18 cellular contexts compared by ENCODE assay signal in the genomic region with DNA sequence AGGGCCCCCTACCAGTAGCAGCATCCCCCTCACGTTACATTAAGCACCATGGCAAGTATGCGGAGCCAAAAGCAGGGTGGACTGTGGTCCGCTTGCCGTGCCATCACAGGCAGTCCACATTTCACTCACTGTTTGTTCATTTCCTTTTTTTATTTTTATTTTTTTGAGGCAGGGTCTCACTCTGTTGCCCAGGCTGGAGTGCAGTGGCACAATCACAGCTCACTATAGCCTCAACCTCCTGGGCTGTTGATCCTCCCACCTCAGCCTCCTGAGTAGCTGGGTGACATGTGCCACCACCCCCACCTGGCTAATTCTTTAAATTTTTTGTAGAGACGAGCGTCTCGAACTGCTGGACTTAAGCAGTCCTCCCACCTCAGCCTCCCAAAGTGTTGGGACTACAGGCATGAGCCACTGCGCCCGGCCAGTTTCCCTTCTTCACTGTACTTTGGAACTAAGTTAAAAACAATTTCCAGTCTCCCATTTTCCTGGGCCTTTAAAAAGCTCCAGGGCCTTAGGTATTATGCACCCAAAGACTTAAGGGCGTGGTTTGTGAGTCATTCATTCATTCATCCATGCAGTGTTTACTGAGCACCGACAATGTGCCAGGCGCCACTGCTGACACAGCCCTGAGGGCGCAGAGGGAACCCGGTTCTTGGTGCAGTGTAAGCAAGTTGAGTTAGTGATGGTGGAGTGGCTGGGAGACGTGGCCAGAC. TPM values are rescaled to one million over a fixed set of nuclear protein-coding genes. Genes with fewer than 3 reads are reported as not detected.
DNase-seq lines count a peak whose midpoint lies in the region; ATAC-seq, FAIRE-seq and TF ChIP-seq lines count a peak whose summit lies in the region.
"Had no signal": no experiment of that assay in that cellular context is flagged by ENCODE, and none has a peak within 500 bp of the region (broad histone marks: within the 10 kb centered on the region; RNA-seq: fewer than 3 reads in every experiment).

No MANE protein-coding gene starts in this region.

- H3K27me3 ChIP-seq in SJSA1 (replicated peaks), result no peaks in the 10 kb centered on the region

- H3K9me3 ChIP-seq in A549 (no peaks in the 10 kb centered on the region), SJSA1 (replicated peaks) (no peaks in the 10 kb centered on the region)
- H3K9me3 ChIP-seq: spleen had no signal

- H3K27ac ChIP-seq in A549 (peak overlapping the region; percentile 74 to 85), SJSA1 (no peak overlapping the region)
- H3K27ac ChIP-seq: parathyroid adenoma, spleen had no signal

- no peaks in the 10 kb centered on the region for H3K9me3 Mint-ChIP-seq in HFFc6
- H3K9me3 Mint-ChIP-seq: activated T-cell treated with anti-CD3 and anti-CD28 coated beads, Interleukin-2, amount 50 U/mL, for 24 hours; dendritic cell treated with granulocyte-macrophage colony-stimulating factor and Interleukin-4, amounts not matched to agents 40 ng/mL and 50 ng/mL, for 4 days; T-helper 1 cell treated with Interleukin-12 subunit alpha and Interleukin-12 subunit beta and Interleukin-4 antibody, amounts not matched to agents 30 μg/mL and 1 μg/mL, for 36 hours had no signal

- H3K36me3 Mint-ChIP-seq in HFFc6 (ENCODE audit: low read depth), result no peaks in the 10 kb centered on the region

- TF ChIP-seq RAD21 in A549 (conservative IDR thresholded peaks at IDR 0.05 in 1 of 2, IDR thresholded peaks at IDR 0.05 in 1 of 2), result no peak

- FAIRE-seq in A549 (lab: Jason Lieb, UNC), result no peak
- FAIRE-seq: D721Med had no signal

- peaks cover 25% of the 10 kb centered on the region for H3K4me1 Mint-ChIP-seq in HFFc6 (ENCODE audit: low read depth)

- peaks cover 38% of the 10 kb centered on the region for H3K4me1 ChIP-seq in A549
- H3K4me1 ChIP-seq in SJSA1 (replicated peaks), result peaks cover 16% of the 10 kb centered on the region
- H3K4me1 ChIP-seq: parathyroid adenoma, spleen had no signal

- peak; percentile 84 for DNase-seq in A549 (ENCODE audit: low read depth in 1 of 2, low spot score in 1 of 2)
- DNase-seq in HFFc6, result peak; percentile 72
- peak; percentile 49 to 73 for DNase-seq in SJSA1 (ENCODE audit: low read depth in 1 of 2, low spot score in 2 of 2)
- peak; percentile 57 for DNase-seq in fibroblast of mammary gland (ENCODE audit: low read depth)
- DNase-seq in NCI-H1436 (lab: John Stamatoyannopoulos, UW), result no peak
- DNase-seq in NK-92 treated with Interleukin-12 subunit alpha and Interleukin-12 subunit beta, amount 100 ng/mL, for 24 hours (lab: John Stamatoyannopoulos, UW), result no peak
- DNase-seq in DMS153 treated with DMSO at 0.1 percent for 48 hours (lab: John Stamatoyannopoulos, UW; ENCODE audit: unreplicated experiment), result no peak
- DNase-seq: activated CD4-positive, alpha-beta T cell treated with anti-CD3 and anti-CD28 coated beads for 4 hours; activated T-cell treated with anti-CD3 and anti-CD28 coated beads, Interleukin-2, amount 50 U/mL, for 24 hours; NCI-H1417; NCI-H446; spleen had no signal

- H3K27ac Mint-ChIP-seq in HFFc6, result peak overlapping the region; percentile 81
- H3K27ac Mint-ChIP-seq: activated T-cell treated with anti-CD3 and anti-CD28 coated beads, Interleukin-2, amount 50 U/mL, for 24 hours; dendritic cell treated with granulocyte-macrophage colony-stimulating factor and Interleukin-4, amounts not matched to agents 40 ng/mL and 50 ng/mL, for 4 days; T-helper 1 cell treated with Interleukin-12 subunit alpha and Interleukin-12 subunit beta and Interleukin-4 antibody, amounts not matched to agents 30 μg/mL and 1 μg/mL, for 36 hours had no signal

- no peaks in the 10 kb centered on the region for H3K36me3 ChIP-seq in SJSA1
- H3K36me3 ChIP-seq: spleen had no signal

- TF ChIP-seq CTCF in A549 (IDR thresholded peaks at IDR 0.05) (no peak), HFFc6 (IDR thresholded peaks at IDR 0.05) (no peak), fibroblast of mammary gland (conservative IDR thresholded peaks at IDR 0.05; ENCODE audit: control insufficient read depth, insufficient read depth, low read depth, low read length) (no peak)

- peak overlapping the region; percentile 72 for H3K4me2 ChIP-seq in A549

- H3K27me3 Mint-ChIP-seq in HFFc6 (ENCODE audit: insufficient read depth), result no peaks in the 10 kb centered on the region; the same call in 1 of the 2 replicates

- POLR2A ChIA-PET in A549 (lab: Yijun Ruan, JAX), result no interaction called here

- H3K4me3 ChIP-seq in A549, result no peak overlapping the region
- no peak overlapping the region for H3K4me3 ChIP-seq in SJSA1
- H3K4me3 ChIP-seq in fibroblast of mammary gland (ENCODE audit: control insufficient read depth, low read depth, low read length), result no peak overlapping the region
- H3K4me3 ChIP-seq: spleen had no signal

- CTCF ChIA-PET in A549 (lab: Yijun Ruan, JAX), result interaction anchor here (0.6 to 2.0 kb wide), 9 partner anchors 10 to 99 kb away, joined by 3 to 11 read pairs (median 3); no protein-coding TSS in a partner anchor

- H3K4me3 Mint-ChIP-seq in HFFc6, result peak overlapping the region; percentile 59
- H3K4me3 Mint-ChIP-seq: activated T-cell treated with anti-CD3 and anti-CD28 coated beads, Interleukin-2, amount 50 U/mL, for 24 hours; dendritic cell treated with granulocyte-macrophage colony-stimulating factor and Interleukin-4, amounts not matched to agents 40 ng/mL and 50 ng/mL, for 4 days; T-helper 1 cell treated with Interleukin-12 subunit alpha and Interleukin-12 subunit beta and Interleukin-4 antibody, amounts not matched to agents 30 μg/mL and 1 μg/mL, for 36 hours had no signal

- no peak for TF ChIP-seq EP300 in A549 (IDR thresholded peaks at IDR 0.05)

- peak; percentile 77 to 84 for ATAC-seq in A549
- no peak for ATAC-seq in HG03108 (IDR thresholded peaks at IDR 0.05; ENCODE audit: unreplicated experiment)

- 36% methylated on average over 15 of the region's 15 CpGs for WGBS in A549 (ENCODE audit: missing lambda C conversion rate)

- TF ChIP-seq POLR2A in A549 (IDR thresholded peaks at IDR 0.05; ENCODE audit: low read length), result no peak

TF ChIP-seq in A549, 52 proteins besides CTCF, POLR2A, EP300 and RAD21 (continues in another document):
- TF ChIP-seq RNF2 (IDR thresholded peaks at IDR 0.05; ENCODE audit: borderline replicate concordance, low read depth) (no peak), BHLHE40 (IDR thresholded peaks at IDR 0.05; ENCODE audit: low read depth, low read length) (no peak), HOXB5 (CRISPR knock-in tag; IDR thresholded peaks at IDR 0.05) (no peak), FOXS1 (CRISPR knock-in tag; IDR thresholded peaks at IDR 0.05) (no peak), FOSL2 (IDR thresholded peaks at IDR 0.05) (peak; percentile 39; the same call in 1 of the 2 replicates), FOSL2 (CRISPR knock-in tag; IDR thresholded peaks at IDR 0.05) (peak; percentile 79), JUN (IDR thresholded peaks at IDR 0.05) (no peak), PHF8 (IDR thresholded peaks at IDR 0.05; ENCODE audit: borderline replicate concordance, low read depth) (no peak), MAFK (IDR thresholded peaks at IDR 0.05; ENCODE audit: partially characterized antibody) (peak; percentile 80), HDAC2 (IDR thresholded peaks at IDR 0.05) (no peak), TFCP2L1 (CRISPR knock-in tag; IDR thresholded peaks at IDR 0.05) (no peak)

RNA-seq across cellular contexts. Expression of gene PRRX2, which starts 19.9 kb away (rescaled TPM):
- polyA plus RNA-seq in A549 (2011; rRNA removed), result 0.90 and 0.95 TPM in 2 replicates
- polyA plus RNA-seq in A549 (2012; cell fraction: cytosol; rRNA removed), result 4.3 and 6.6 TPM in 2 replicates
- polyA plus RNA-seq in A549 (2012; cell fraction: nucleus; rRNA removed), result 3.9 and 5.1 TPM in 2 replicates
- polyA plus RNA-seq in A549 (2017; fragmentation: RNase III; extraction: RNeasy Plus Mini Kit Qiagen cat#74134 plus additional on column Dnase treatment), result 2.2 to 2.7 TPM (median 2.3 TPM) in 3 replicates
- 0.79 and 1.0 TPM in 2 replicates for polyA minus RNA-seq in A549 (2011; rRNA and poly(A)+ RNA removed)
- total RNA-seq in HFFc6 (2021; fragmentation: NEBNext Ultra II Directional; extraction: Animal tissue kit (Norgen Biotek cat#: 25700)), result 100 to 1,000 TPM in 4 of 6 experiments, 10 to 100 TPM in 2; 34.0 to 113 (median 102) TPM
- total RNA-seq in SJSA1 (2014; rRNA removed; shearing (Covaris generic)), result 9.8 and 14.0 TPM in 2 replicates
- total RNA-seq: mononuclear cell had no signal

RNA-seq across cellular contexts. Expression of gene ASB6, which starts 43.4 kb away (rescaled TPM):
- polyA plus RNA-seq in A549 (2011; rRNA removed), result 9.2 and 9.4 TPM in 2 replicates
- polyA plus RNA-seq in A549 (2012; cell fraction: cytosol; rRNA removed), result 19.0 and 23.7 TPM in 2 replicates
- 31.4 and 37.7 TPM in 2 replicates for polyA plus RNA-seq in A549 (2012; cell fraction: nucleus; rRNA removed)
- 16.3 to 17.3 TPM (median 16.3 TPM) in 3 replicates for polyA plus RNA-seq in A549 (2017; fragmentation: RNase III; extraction: RNeasy Plus Mini Kit Qiagen cat#74134 plus additional on column Dnase treatment)
- 7.4 and 8.4 TPM in 2 replicates for polyA minus RNA-seq in A549 (2011; rRNA and poly(A)+ RNA removed)
- total RNA-seq in HFFc6 (2021; fragmentation: NEBNext Ultra II Directional; extraction: Animal tissue kit (Norgen Biotek cat#: 25700)), result 10 to 100 TPM; 28.9 to 33.1 (median 30.6) TPM
- total RNA-seq in SJSA1 (2014; rRNA removed; shearing (Covaris generic)), result 14.5 and 14.9 TPM in 2 replicates

RNA-seq across cellular contexts. Expression of gene NTMT1, which starts 59.4 kb away (rescaled TPM):
- polyA plus RNA-seq in A549 (2011; rRNA removed) (39.2 and 49.4 TPM in 2 replicates), A549 (2017; fragmentation: RNase III; extraction: RNeasy Plus Mini Kit Qiagen cat#74134 plus additional on column Dnase treatment) (75.8 to 96.4 TPM (median 92.2 TPM) in 3 replicates)
- 114 and 118 TPM in 2 replicates for polyA plus RNA-seq in A549 (2012; cell fraction: cytosol; rRNA removed)
- polyA plus RNA-seq in A549 (2012; cell fraction: nucleus; rRNA removed), result 71.4 and 87.0 TPM in 2 replicates
- 29.6 and 37.6 TPM in 2 replicates for polyA minus RNA-seq in A549 (2011; rRNA and poly(A)+ RNA removed)
- 10 to 100 TPM; 81.6 to 90.0 (median 87.7) TPM for total RNA-seq in HFFc6 (2021; fragmentation: NEBNext Ultra II Directional; extraction: Animal tissue kit (Norgen Biotek cat#: 25700))
- 30.8 and 35.9 TPM in 2 replicates for total RNA-seq in SJSA1 (2014; rRNA removed; shearing (Covaris generic))

Comparison
In these comparisons a context has a peak if more than half of its experiments do, and no peak if none do; other contexts are left out.
1. DNase-seq: peak in A549 (2 of 2), HFFc6 (single experiment), SJSA1 (2 of 2) and fibroblast of mammary gland (single experiment); none in NCI-H1436 (single experiment), NK-92 treated with Interleukin-12 subunit alpha and Interleukin-12 subunit beta, amount 100 ng/mL, for 24 hours (single experiment) and DMS153 treated with DMSO at 0.1 percent for 48 hours (single experiment).